Comparison of ENCODE assay signal across 20 cellular contexts in genomic region chr4:152581536-152582160, GRCh38. TPM values are rescaled to one million over a fixed set of nuclear protein-coding genes. Genes with fewer than 3 reads are reported as not detected.
DNase-seq lines count a peak whose midpoint lies in the region; ATAC-seq, FAIRE-seq and TF ChIP-seq lines count a peak whose summit lies in the region.
"Had no signal": no experiment of that assay in that cellular context is flagged by ENCODE, and none has a peak within 500 bp of the region (broad histone marks: within the 10 kb centered on the region; RNA-seq: fewer than 3 reads in every experiment).

No MANE protein-coding gene starts in this region.

- CTCF ChIA-PET in HepG2 (lab: Yijun Ruan, JAX; ENCODE audit: low intra/inter-chr PET ratio, low total read pairs) = no interaction called here

- H3K27ac ChIP-seq in HepG2 (ENCODE audit: extremely low read length, insufficient read depth, low read length) (no peak overlapping the region), right lobe of liver (no peak overlapping the region)
- H3K27ac ChIP-seq: suprapubic skin had no signal

- H3K27me3 ChIP-seq in HepG2 (ENCODE audit: control insufficient read depth in 1 of 2, insufficient read depth in 2 of 2, low read length in 2 of 2) (peaks cover 4 to 6% of the 10 kb centered on the region in 2 experiments; a peak in 3 of 5 replicates), right lobe of liver (no peaks in the 10 kb centered on the region)
- H3K27me3 ChIP-seq: suprapubic skin had no signal

- POLR2A ChIA-PET in HepG2 (lab: Yijun Ruan, JAX) = no interaction called here

- ATAC-seq in HepG2 (peak; percentile 37; the same call in 1 of the 3 replicates), right lobe of liver (no peak)
- ATAC-seq: sciatic nerve had no signal

- H3K4me1 ChIP-seq in HepG2 (ENCODE audit: insufficient read depth, low read length) (peaks cover 38% of the 10 kb centered on the region), right lobe of liver (peaks cover 0 to 18% (median 0%) of the 10 kb centered on the region in 4 donors)
- H3K4me1 ChIP-seq: suprapubic skin had no signal

- under 1% methylated on average over 3 of the region's 3 CpGs for whole genome bisulfite sequencing in HepG2 (ENCODE audit: low lambda C conversion rate)
- 60% methylated on average over 3 of the region's 3 CpGs for WGBS in right lobe of liver (ENCODE audit: insufficient coverage, low coverage, low lambda C conversion rate, missing lambda C conversion rate)

- no peaks in the 10 kb centered on the region for H4K20me1 ChIP-seq in HepG2 (ENCODE audit: insufficient read depth, low read length)

- TF ChIP-seq POLR2A in HepG2 (IDR thresholded peaks at IDR 0.05; ENCODE audit: insufficient read depth in 1 of 2, low read depth in 2 of 2, low read length in 2 of 2) = no peak
- TF ChIP-seq POLR2A in right lobe of liver (IDR thresholded peaks at IDR 0.05) = no peak

- in situ Hi-C loops in HepG2 (cut with HindIII; ENCODE audit: extremely low pct_ligation_motif_present, low pct_unique_long_range_greater_than_20kb) = no loop called here

- H3K4me3 Mint-ChIP-seq in type B pancreatic cell = no peak overlapping the region
- no peak overlapping the region for H3K4me3 Mint-ChIP-seq in endothelial cell (ENCODE audit: unreplicated experiment)
- H3K4me3 Mint-ChIP-seq: brain had no signal

- H3K36me3 Mint-ChIP-seq in type B pancreatic cell (no peaks in the 10 kb centered on the region), endothelial cell (ENCODE audit: low read depth, unreplicated experiment) (no peaks in the 10 kb centered on the region)
- H3K36me3 Mint-ChIP-seq: brain had no signal

- no peaks in the 10 kb centered on the region for H3K27me3 Mint-ChIP-seq in type B pancreatic cell
- H3K27me3 Mint-ChIP-seq in endothelial cell (ENCODE audit: unreplicated experiment) = peaks cover 1% of the 10 kb centered on the region

- BruUV-seq in HepG2 (replicated peaks; lab: Mats Ljungman, UMichigan) = no TSS peak

- TF ChIP-seq EP300 in HepG2 (IDR thresholded peaks at IDR 0.05; ENCODE audit: low read depth in 2 of 2, low read length in 2 of 2) (no peak), HepG2 (CRISPR knock-in tag; IDR thresholded peaks at IDR 0.05; ENCODE audit: borderline replicate concordance) (no peak)

- H3K4me2 ChIP-seq in HepG2 (ENCODE audit: low read depth, low read length) = no peak overlapping the region

- TF ChIP-seq CTCF in HepG2 (CRISPR knock-in tag; IDR thresholded peaks at IDR 0.05) (no peak), right lobe of liver (IDR thresholded peaks at IDR 0.05) (no peak), fibroblast of mammary gland (conservative IDR thresholded peaks at IDR 0.05; ENCODE audit: control insufficient read depth, insufficient read depth, low read depth, low read length) (peak; percentile 15), type B pancreatic cell (conservative IDR thresholded peaks at IDR 0.05) (peak; percentile 39), endothelial cell (IDR thresholded peaks at IDR 0.05; ENCODE audit: unreplicated experiment) (no peak)

- FAIRE-seq in HepG2 (lab: Jason Lieb, UNC) (peak; percentile 49), RCC 7860 (lab: Jason Lieb, UNC) (peak; percentile 55)

- no peak for DNase-seq in HepG2 (ENCODE audit: low spot score)
- DNase-seq in right lobe of liver = no peak
- DNase-seq in RCC 7860 (ENCODE audit: low spot score) = peak; percentile 7
- no peak for DNase-seq in fibroblast of mammary gland (ENCODE audit: low read depth)
- no peak for DNase-seq in type B pancreatic cell (ENCODE audit: extremely low spot score, unreplicated experiment)
- no peak for DNase-seq in NCI-H82 treated with DMSO at 0.1 percent for 48 hours (lab: John Stamatoyannopoulos, UW; ENCODE audit: unreplicated experiment)
- no peak for DNase-seq in NCI-H446 treated with DMSO at 0.1 percent for 48 hours (lab: John Stamatoyannopoulos, UW)
- DNase-seq in endothelial cell (ENCODE audit: low spot score) = no peak
- DNase-seq: activated CD8-positive, alpha-beta memory T cell treated with anti-CD3 and anti-CD28 coated beads, Interleukin-2, amount 50 U/mL, for 48 hours; activated naive CD4-positive, alpha-beta T cell treated with Interleukin-2 at 50 U/mL for 16 hours; GDM1; HCEC 1CT; IMR-90; occipital lobe; Right ventricle myocardium superior; stimulated activated CD4-positive, alpha-beta T cell treated with anti-CD3 and anti-CD28 coated beads, Interleukin-2, amount 100 ng/mL, for 48 hours; T-helper 2 cell had no signal

- H3K4me3 ChIP-seq in HepG2 (replicated peaks in 1 of 3; ENCODE audit: insufficient read depth in 1 of 3, low read depth in 2 of 3, low read length in 3 of 3) (no peak overlapping the region), right lobe of liver (no peak overlapping the region), fibroblast of mammary gland (ENCODE audit: control insufficient read depth, low read depth, low read length) (no peak overlapping the region)
- H3K4me3 ChIP-seq: suprapubic skin had no signal

- no peak for TF ChIP-seq RAD21 in HepG2 (CRISPR knock-in tag; IDR thresholded peaks at IDR 0.05)

- H3K9me3 Mint-ChIP-seq in type B pancreatic cell = peaks cover under 1% of the 10 kb centered on the region
- no peaks in the 10 kb centered on the region for H3K9me3 Mint-ChIP-seq in endothelial cell (ENCODE audit: unreplicated experiment)

- H3K4me1 Mint-ChIP-seq in type B pancreatic cell (ENCODE audit: unreplicated experiment) = peaks cover 19% of the 10 kb centered on the region
- H3K4me1 Mint-ChIP-seq in endothelial cell (ENCODE audit: unreplicated experiment) = peaks cover 3% of the 10 kb centered on the region

- no peaks in the 10 kb centered on the region for H3K36me3 ChIP-seq in HepG2 (replicated peaks in 1 of 2; ENCODE audit: control insufficient read depth in 1 of 2, insufficient read depth in 2 of 2, low read length in 2 of 2)
- no peaks in the 10 kb centered on the region for H3K36me3 ChIP-seq in right lobe of liver
- H3K36me3 ChIP-seq: suprapubic skin had no signal

- H3K79me2 ChIP-seq in HepG2 (ENCODE audit: insufficient read depth, low read length) = no peaks in the 10 kb centered on the region

- no peak overlapping the region for H2AFZ ChIP-seq in HepG2 (ENCODE audit: low read length)

- no peak overlapping the region for H3K9ac ChIP-seq in HepG2 (ENCODE audit: insufficient read depth, low read depth, low read length)

- no peaks in the 10 kb centered on the region for H3K9me3 ChIP-seq in HepG2 (ENCODE audit: low read length)
- no peaks in the 10 kb centered on the region for H3K9me3 ChIP-seq in right lobe of liver
- H3K9me3 ChIP-seq: suprapubic skin had no signal

- H3K27ac Mint-ChIP-seq in type B pancreatic cell = no peak overlapping the region
- no peak overlapping the region for H3K27ac Mint-ChIP-seq in endothelial cell (ENCODE audit: unreplicated experiment)
- H3K27ac Mint-ChIP-seq: brain had no signal

- intact Hi-C loops in HepG2 (cut with micrococcal nuclease; ENCODE audit: unreplicated experiment) (no loop called here), right lobe of liver (cut with DNase I) (no loop called here)

TF ChIP-seq in HepG2, 621 proteins besides CTCF, POLR2A, EP300 and RAD21:
- TF ChIP-seq RARA (CRISPR knock-in tag; IDR thresholded peaks at IDR 0.05) (0 out of 2 replicates have a peak, but pooled peaks have one; percentile 24), ZNF597 (CRISPR knock-in tag; IDR thresholded peaks at IDR 0.05) (no peak), NAIF1 (CRISPR knock-in tag; IDR thresholded peaks at IDR 0.05; ENCODE audit: borderline replicate concordance) (no peak), STAG1 (CRISPR knock-in tag; IDR thresholded peaks at IDR 0.05) (0 out of 2 replicates have a peak, but pooled peaks have one; percentile 7), KMT2B (CRISPR knock-in tag; IDR thresholded peaks at IDR 0.05) (no peak), NR2F1 (CRISPR knock-in tag; IDR thresholded peaks at IDR 0.05) (peak in 1 of 2 experiments; percentile 61; a peak in 1 of 4 replicates)
TF ChIP-seq in HepG2: peak in this region for 3.

RNA-seq across cellular contexts. Expression of gene FBXW7, which starts 45.8 kb away (rescaled TPM):
- 21.7 and 40.9 TPM in 2 replicates for total RNA-seq in HepG2 (2016; rRNA removed; fragmentation: Illumina TruSeq; extraction: Trizol)
- 390 and 448 TPM in 2 replicates for total RNA-seq in HepG2 (2016; cell fraction: cytosol; rRNA removed; fragmentation: Illumina TruSeq; extraction: Trizol; ENCODE audit: low read depth)
- 20.3 and 39.8 TPM in 2 replicates for total RNA-seq in HepG2 (2016; cell fraction: insoluble cytoplasmic fraction; rRNA removed; fragmentation: Illumina TruSeq; extraction: Trizol)
- 97.2 and 111 TPM in 2 replicates for total RNA-seq in HepG2 (2016; cell fraction: membrane; rRNA removed; fragmentation: Illumina TruSeq; extraction: Trizol)
- 53.9 and 55.5 TPM in 2 replicates for total RNA-seq in HepG2 (2016; cell fraction: nucleus; rRNA removed; fragmentation: Illumina TruSeq; extraction: Trizol)
- polyA plus RNA-seq in HepG2 (2011; rRNA removed) = 5.0 and 5.9 TPM in 2 replicates
- 2.2 and 4.6 TPM in 2 replicates for polyA plus RNA-seq in HepG2 (2011; cell fraction: cytosol; rRNA removed)
- polyA plus RNA-seq in HepG2 (2011; cell fraction: nucleus; rRNA removed) = 9.7 and 13.6 TPM in 2 replicates
- 11.4 and 16.7 TPM in 2 replicates for polyA plus RNA-seq in HepG2 (2012)
- 0.57 and 0.69 TPM in 2 replicates for polyA plus RNA-seq in HepG2 (2016; cell fraction: cytosol; fragmentation: Illumina TruSeq; extraction: Trizol; ENCODE audit: low read depth)
- polyA plus RNA-seq in HepG2 (2016; cell fraction: insoluble cytoplasmic fraction; fragmentation: Illumina TruSeq; extraction: Trizol; ENCODE audit: low read depth) = 7.5 and 10.8 TPM in 2 replicates
- polyA plus RNA-seq in HepG2 (2016; cell fraction: membrane; fragmentation: Illumina TruSeq; extraction: Trizol; ENCODE audit: low read depth) = 1.5 TPM in 2 replicates
- 24.1 and 28.3 TPM in 2 replicates for polyA plus RNA-seq in HepG2 (2016; cell fraction: nucleus; fragmentation: Illumina TruSeq; extraction: Trizol; ENCODE audit: insufficient read depth, low read depth)
- 8.0 and 9.7 TPM in 2 replicates for polyA minus RNA-seq in HepG2 (2011; rRNA and poly(A)+ RNA removed; ENCODE audit: low replicate concordance)
- 8.8 and 18.1 TPM in 2 replicates for polyA minus RNA-seq in HepG2 (2011; cell fraction: cytosol; rRNA and poly(A)+ RNA removed)
- polyA minus RNA-seq in HepG2 (2011; cell fraction: nucleus; rRNA and poly(A)+ RNA removed) = 85.0 and 102 TPM in 2 replicates
- 10 to 100 TPM; 12.9 to 25.5 (median 17.6) TPM for total RNA-seq in right lobe of liver
- total RNA-seq in type B pancreatic cell (ENCODE audit: low replicate concordance) = 49.3 and 53.0 TPM in 2 replicates
- 44.7 TPM for total RNA-seq in endothelial cell (ENCODE audit: unreplicated experiment)

Comparison
In these comparisons a context has a peak if more than half of its experiments do, and no peak if none do; other contexts are left out.
1. CTCF ChIP-seq: peak in fibroblast of mammary gland (single experiment) and type B pancreatic cell (single experiment); none in HepG2 (single experiment), right lobe of liver (0 of 4) and endothelial cell (single experiment).